In the genomic region with DNA sequence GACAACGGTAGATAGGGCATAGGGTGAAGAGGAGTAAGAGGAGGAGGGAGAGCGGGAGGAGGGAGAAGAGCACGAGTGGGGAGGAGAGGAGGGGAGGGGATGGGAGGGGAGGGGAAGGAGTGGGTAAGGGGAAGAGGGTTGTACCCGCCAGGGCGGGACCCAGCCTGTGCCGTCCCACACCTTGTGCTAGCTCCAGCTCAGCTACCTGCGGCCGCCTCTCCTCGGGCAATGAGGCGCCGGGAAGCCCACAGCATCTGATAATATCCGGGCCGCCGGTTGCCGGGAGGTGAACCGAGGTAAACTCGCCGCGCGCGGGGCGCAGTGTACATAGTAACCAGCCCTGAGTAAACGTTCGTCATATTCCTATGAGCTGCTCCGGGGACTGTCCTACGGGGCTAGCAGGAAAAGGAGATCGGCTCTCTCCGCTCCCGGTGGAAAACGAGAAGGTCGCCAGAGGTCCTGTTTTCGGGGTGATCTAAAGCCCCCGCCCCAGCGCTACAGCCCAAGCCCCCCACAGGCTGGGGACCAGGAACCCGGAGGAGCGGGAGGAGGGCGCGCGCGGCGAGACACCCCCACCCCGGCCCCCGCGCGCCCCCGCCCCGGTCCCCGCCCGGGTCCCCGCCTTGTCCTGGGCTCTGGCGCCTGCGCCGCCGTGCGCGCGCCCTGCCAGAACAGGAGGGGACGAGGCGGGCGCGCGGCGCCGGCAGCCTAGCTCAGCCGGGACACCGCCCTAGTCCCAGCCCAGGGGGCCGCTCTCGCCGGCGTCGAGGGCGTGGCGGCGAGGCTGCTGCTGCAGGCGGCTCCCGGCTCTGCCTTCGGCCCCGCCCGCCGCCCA, we compare ENCODE assay signal across 8 cellular contexts. TPM values are rescaled to one million over a fixed set of nuclear protein-coding genes. Genes with fewer than 3 reads are reported as not detected.
DNase-seq lines count a peak whose midpoint lies in the region; ATAC-seq, FAIRE-seq and TF ChIP-seq lines count a peak whose summit lies in the region.

RCAN3 (plus strand) TSS at position 669 of the 835 bp plus-strand sequence. CDS start 11,537 bp downstream, outside the sequence.

- no peaks in the 10 kb centered on the region for H3K9me1 ChIP-seq in K562 (ENCODE audit: control insufficient read depth, insufficient read depth, low read length)

- in situ Hi-C loops in K562 (cut with MboI), result no loop called here

- CTCF ChIA-PET in K562 (lab: Yijun Ruan, JAX; ENCODE audit: low intra/inter-chr PET ratio), result no interaction called here

- TF ChIP-seq POLR2A in K562 (conservative IDR thresholded peaks at IDR 0.05), result peak; percentile 64; the same call in 1 of the 2 replicates

- H3K79me2 ChIP-seq in K562 (ENCODE audit: control insufficient read depth, insufficient read depth, low read length), result no peaks in the 10 kb centered on the region

- H3K9me3 ChIP-seq in K562 (replicated peaks; ENCODE audit: control insufficient read depth, insufficient read depth, low read depth, low read length), result no peaks in the 10 kb centered on the region

- H3K9ac ChIP-seq in K562 (ENCODE audit: insufficient read depth in 1 of 2, low read depth in 2 of 2, low read length in 2 of 2), result peak within 1 kb of the TSS; percentile 76 to 92

- FAIRE-seq in K562 (lab: Jason Lieb, UNC), result no peak

- no peak for TF ChIP-seq RAD21 in K562 (CRISPR knock-in tag; conservative IDR thresholded peaks at IDR 0.05 in 1 of 2, IDR thresholded peaks at IDR 0.05 in 1 of 2)

- DNase-seq in DMS 273 (lab: John Stamatoyannopoulos, UW; ENCODE audit: unreplicated experiment) (peak; percentile 96), NCI-H2107 treated with DMSO at 0.1 percent for 48 hours (lab: John Stamatoyannopoulos, UW; ENCODE audit: unreplicated experiment) (peak; percentile 71), UCSD-AML1 (lab: John Stamatoyannopoulos, UW; ENCODE audit: unreplicated experiment) (peak; percentile 86), K562 (ENCODE audit: extremely low read depth in 1 of 4, low spot score in 3 of 4) (peak; percentile 95 to 98 (median 97)), iPS DF 19.7 (ENCODE audit: low read depth, low spot score) (peak; percentile 52), sciatic nerve (ENCODE audit: low spot score) (peak; percentile 83)

- H3K4me1 ChIP-seq in K562 (replicated peaks in 1 of 2; ENCODE audit: control insufficient read depth in 2 of 2, insufficient read depth in 2 of 2, low read length in 2 of 2), result peaks cover 15 to 22% of the 10 kb centered on the region in 2 experiments

- POLR2A ChIA-PET in K562 (lab: Yijun Ruan, JAX), result interaction anchor here (0.6 to 1.6 kb wide), 10 partner anchors 8 to 1354 kb away, joined by 3 to 5 read pairs (median 3); no protein-coding TSS in a partner anchor

- no peak for TF ChIP-seq CTCF in K562 (IDR thresholded peaks at IDR 0.05 in 2 of 3, conservative IDR thresholded peaks at IDR 0.05 in 1 of 3; ENCODE audit: insufficient read depth in 2 of 3, low read depth in 1 of 3, low read length in 3 of 3)

- peak; percentile 53; the same call in 1 of the 2 replicates for TF ChIP-seq EP300 in K562 (IDR thresholded peaks at IDR 0.05; ENCODE audit: low read length)

- WGBS in K562 (ENCODE audit: insufficient coverage, low coverage, missing lambda C conversion rate), result 0% methylated on average over 36 of the region's 80 CpGs

- intact Hi-C loops in K562 (cut with micrococcal nuclease) (loop anchor here (5.0 kb wide), 1 partner anchor 85 kb away; the partner anchor contains the start of gene NIPAL3), sciatic nerve (cut with DNase I) (no loop called here)

- 0 out of 2 replicates have a peak, but pooled peaks cover 3% of the 10 kb centered on the region for H4K20me1 ChIP-seq in K562 (replicated peaks; ENCODE audit: control insufficient read depth, insufficient read depth, low read length)

- H3K27me3 ChIP-seq in K562 (ENCODE audit: control insufficient read depth in 2 of 2, insufficient read depth in 2 of 2, low read length in 2 of 2), result peaks cover 31 to 41% of the 10 kb centered on the region in 2 experiments

- ATAC-seq in HG02759 (IDR thresholded peaks at IDR 0.05; ENCODE audit: unreplicated experiment) (peak; percentile 61), K562 (peak; percentile 96), sciatic nerve (peak; percentile 92), GM18861 (IDR thresholded peaks at IDR 0.05; ENCODE audit: unreplicated experiment) (no peak)

- H2AFZ ChIP-seq in K562 (ENCODE audit: low read depth, low read length), result peak within 1 kb of the TSS; percentile 97

- peak within 1 kb of the TSS; percentile 78 for H3K27ac ChIP-seq in K562 (ENCODE audit: extremely low read depth, low read depth, low read length)

- no TSS peak for BruUV-seq in K562 (replicated peaks; lab: Mats Ljungman, UMichigan)

- peak within 1 kb of the TSS; percentile 67 for H3K4me3 ChIP-seq in K562

- no peaks in the 10 kb centered on the region for H3K36me3 ChIP-seq in K562 (ENCODE audit: control insufficient read depth, insufficient read depth, low read length)

- H3K4me2 ChIP-seq in K562 (ENCODE audit: insufficient read depth, low read length), result peak within 1 kb of the TSS; percentile 92

TF ChIP-seq in K562, 482 proteins besides CTCF, POLR2A, EP300 and RAD21 (continues in another document):
- TF ChIP-seq YBX1 (IDR thresholded peaks at IDR 0.05) (no peak), SMARCA4 (IDR thresholded peaks at IDR 0.05) (peak; percentile 67; the same call in 1 of the 2 replicates), ZNF589 (CRISPR knock-in tag; IDR thresholded peaks at IDR 0.05; ENCODE audit: low read depth) (0 out of 2 replicates have a peak, but pooled peaks have one; percentile 39), ZNF57 (CRISPR knock-in tag; IDR thresholded peaks at IDR 0.05) (no peak), NUFIP1 (IDR thresholded peaks at IDR 0.05; ENCODE audit: partially characterized antibody) (no peak), TBP (optimal IDR thresholded peaks at IDR 0.05; ENCODE audit: low read depth, low read length) (peak; percentile 62), FOXA1 (IDR thresholded peaks at IDR 0.05; ENCODE audit: borderline replicate concordance) (no peak), RBBP5 (IDR thresholded peaks at IDR 0.05; ENCODE audit: borderline replicate concordance, insufficient read depth, low read length, poor library complexity, severe bottlenecking) (peak; percentile 48), ZNF384 (IDR thresholded peaks at IDR 0.05; ENCODE audit: low read depth, low read length) (no peak), SIN3B (IDR thresholded peaks at IDR 0.05; ENCODE audit: low read depth) (no peak), ZNF830 (CRISPR knock-in tag; IDR thresholded peaks at IDR 0.05) (no peak)
- TF ChIP-seq, protein P1, sequence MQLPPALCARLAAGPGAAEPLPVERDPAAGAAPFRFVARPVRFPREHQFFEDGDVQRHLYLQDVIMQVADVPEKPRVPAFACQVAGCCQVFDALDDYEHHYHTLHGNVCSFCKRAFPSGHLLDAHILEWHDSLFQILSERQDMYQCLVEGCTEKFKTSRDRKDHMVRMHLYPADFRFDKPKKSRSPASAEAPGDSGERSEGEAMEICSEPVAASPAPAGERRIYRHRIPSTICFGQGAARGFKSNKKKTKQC (CRISPR knock-in tag; IDR thresholded peaks at IDR 0.05), result no peak
- TF ChIP-seq, protein P2, sequence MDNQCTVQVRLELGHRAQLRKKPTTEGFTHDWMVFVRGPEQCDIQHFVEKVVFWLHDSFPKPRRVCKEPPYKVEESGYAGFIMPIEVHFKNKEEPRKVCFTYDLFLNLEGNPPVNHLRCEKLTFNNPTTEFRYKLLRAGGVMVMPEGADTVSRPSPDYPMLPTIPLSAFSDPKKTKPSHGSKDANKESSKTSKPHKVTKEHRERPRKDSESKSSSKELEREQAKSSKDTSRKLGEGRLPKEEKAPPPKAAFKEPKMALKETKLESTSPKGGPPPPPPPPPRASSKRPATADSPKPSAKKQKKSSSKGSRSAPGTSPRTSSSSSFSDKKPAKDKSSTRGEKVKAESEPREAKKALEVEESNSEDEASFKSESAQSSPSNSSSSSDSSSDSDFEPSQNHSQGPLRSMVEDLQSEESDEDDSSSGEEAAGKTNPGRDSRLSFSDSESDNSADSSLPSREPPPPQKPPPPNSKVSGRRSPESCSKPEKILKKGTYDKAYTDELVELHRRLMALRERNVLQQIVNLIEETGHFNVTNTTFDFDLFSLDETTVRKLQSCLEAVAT (IDR thresholded peaks at IDR 0.05), result peak in 1 of 2 experiments; percentile 47; a peak in 1 of 4 replicates

RNA-seq across cellular contexts. Expression of gene RCAN3, which starts in this region (rescaled TPM):
- 0.09 and 0.51 TPM in 2 replicates for total RNA-seq in K562 (2011; cell fraction: chromatin; rRNA removed; ENCODE audit: low replicate concordance)
- under 0.01 TPM in 1 of 2 replicates, not detected in the other for total RNA-seq in K562 (2011; cell fraction: nucleolus; rRNA removed)
- 0.23 and 0.37 TPM in 2 replicates for total RNA-seq in K562 (2011; cell fraction: nucleoplasm; rRNA removed)
- total RNA-seq in K562 (2014; rRNA removed) (0.24 and 1.4 TPM in 2 replicates), K562 (2014; rRNA removed; fragmentation: Illumina TruSeq; extraction: Trizol) (0.29 and 0.33 TPM in 2 replicates), K562 (2015; rRNA removed; fragmentation: Illumina TruSeq; extraction: Trizol) (0.26 and 0.43 TPM in 2 replicates), K562 (2021) (0.42 and 0.84 TPM in 2 replicates), sciatic nerve (14.0 TPM)
- polyA plus RNA-seq in K562 (2011; rRNA removed) (0.07 and 0.45 TPM in 2 replicates), K562 (2014; fragmentation: Illumina TruSeq; extraction: Trizol) (0.43 and 0.55 TPM in 2 replicates), K562 (2014; fragmentation: Nextera tagmentation; extraction: Ambion mirVana) (under 1 TPM; 0.10 to 0.11 TPM), K562 (2014; rRNA removed) (0.23 and 1.4 TPM in 2 replicates)
- polyA plus RNA-seq in K562 (2011; cell fraction: cytosol; rRNA removed), result 0.09 and 0.16 TPM in 2 replicates
- polyA plus RNA-seq in K562 (2011; cell fraction: nucleus; rRNA removed), result 0.27 and 0.36 TPM in 2 replicates
- polyA plus RNA-seq in K562 (2012), result 0.58 and 0.69 TPM in 2 replicates
- 0.18 and 0.35 TPM in 2 replicates for polyA minus RNA-seq in K562 (2011; rRNA and poly(A)+ RNA removed)
- 1.4 TPM in 1 of 2 replicates, not detected in the other for polyA minus RNA-seq in K562 (2011; cell fraction: cytosol; rRNA and poly(A)+ RNA removed)
- polyA minus RNA-seq in K562 (2011; cell fraction: nucleus; rRNA and poly(A)+ RNA removed), result not detected in 2 replicates
